33 cellular contexts compared by ENCODE assay signal in genomic region chr12:3282271-3282670, GRCh38.
"Had no signal": no experiment of that assay in that cellular context is flagged by ENCODE, and none has a peak within 500 bp of the region (broad histone marks: within the 10 kb centered on the region; RNA-seq: fewer than 3 reads in every experiment).

No MANE protein-coding gene starts in this region.

- H3K4me1 Mint-ChIP-seq: activated CD4-positive, alpha-beta memory T cell treated with anti-CD3 and anti-CD28 coated beads, Interleukin-2, amount 10 ng/mL, durations not matched to agents 7 days and 5 days; activated CD8-positive, alpha-beta memory T cell treated with anti-CD3 and anti-CD28 coated beads, Interleukin-2, amount 10 ng/mL, durations not matched to agents 7 days and 5 days; activated naive CD4-positive, alpha-beta T cell treated with anti-CD3 and anti-CD28 coated beads, Interleukin-2, amount 50 U/mL, for 24 hours had no signal

- H3K9me3 ChIP-seq: ascending aorta, breast epithelium had no signal

- DNase-seq: activated CD4-positive, alpha-beta memory T cell treated with anti-CD3 and anti-CD28 coated beads, Interleukin-2, amount 10 ng/mL, durations not matched to agents 7 days and 5 days; activated CD4-positive, alpha-beta T cell treated with anti-CD3 and anti-CD28 coated beads for 1 hour; activated CD4-positive, alpha-beta T cell treated with anti-CD3 and anti-CD28 coated beads for 48 hours; activated CD4-positive, CD25-positive, alpha-beta regulatory T cell; activated CD8-positive, alpha-beta memory T cell treated with anti-CD3 and anti-CD28 coated beads for 24 hours; activated CD8-positive, alpha-beta memory T cell treated with anti-CD3 and anti-CD28 coated beads, Interleukin-2, amount 10 ng/mL, durations not matched to agents 7 days and 5 days; activated CD8-positive, alpha-beta memory T cell treated with anti-CD3 and anti-CD28 coated beads, Interleukin-2, amount 50 U/mL, for 48 hours; activated effector memory CD4-positive, alpha-beta T cell treated with anti-CD3 and anti-CD28 coated beads, Interleukin-2, amount 50 U/mL, for 16 hours; activated naive CD4-positive, alpha-beta T cell; activated naive CD8-positive, alpha-beta T cell treated with anti-CD3 and anti-CD28 coated beads, Interleukin-2, amount 10 ng/mL, durations not matched to agents 7 days and 5 days; activated T-cell treated with anti-CD3 and anti-CD28 coated beads, Interleukin-2, amount 50 U/mL, for 48 hours; amygdala; caudate nucleus; NCI-H1092 treated with DMSO at 0.1 percent for 48 hours; NCI-H146; NCI-H187 treated with DMSO at 0.1 percent for 48 hours; NCI-H2081; NCI-H345; NCI-H510A; NCI-H526; NCI-H748 treated with DMSO at 0.1 percent for 48 hours; NK-92 treated with Interleukin-12 subunit alpha and Interleukin-12 subunit beta, amount 100 ng/mL, for 24 hours; PC-9; SIG-M5; T-cell; T-helper 17 cell; T1000; WERI-Rb-1 had no signal

- H3K4me3 Mint-ChIP-seq: activated CD4-positive, alpha-beta memory T cell treated with anti-CD3 and anti-CD28 coated beads, Interleukin-2, amount 10 ng/mL, durations not matched to agents 7 days and 5 days; activated CD8-positive, alpha-beta memory T cell treated with anti-CD3 and anti-CD28 coated beads, Interleukin-2, amount 10 ng/mL, durations not matched to agents 7 days and 5 days; activated naive CD4-positive, alpha-beta T cell treated with anti-CD3 and anti-CD28 coated beads, Interleukin-2, amount 50 U/mL, for 24 hours; activated naive CD8-positive, alpha-beta T cell treated with anti-CD3 and anti-CD28 coated beads, Interleukin-2, amount 10 ng/mL, durations not matched to agents 7 days and 5 days; T-cell; T-helper 17 cell had no signal

- H3K36me3 Mint-ChIP-seq: activated CD8-positive, alpha-beta memory T cell treated with anti-CD3 and anti-CD28 coated beads, Interleukin-2, amount 10 ng/mL, durations not matched to agents 7 days and 5 days; activated naive CD4-positive, alpha-beta T cell treated with anti-CD3 and anti-CD28 coated beads, Interleukin-2, amount 50 U/mL, for 24 hours; activated naive CD8-positive, alpha-beta T cell treated with anti-CD3 and anti-CD28 coated beads, Interleukin-2, amount 10 ng/mL, durations not matched to agents 7 days and 5 days; T-cell had no signal

- H3K36me3 ChIP-seq: breast epithelium had no signal

- H3K9me3 Mint-ChIP-seq: activated CD4-positive, alpha-beta memory T cell treated with anti-CD3 and anti-CD28 coated beads, Interleukin-2, amount 10 ng/mL, durations not matched to agents 7 days and 5 days; activated naive CD4-positive, alpha-beta T cell treated with anti-CD3 and anti-CD28 coated beads, Interleukin-2, amount 50 U/mL, for 24 hours; activated naive CD8-positive, alpha-beta T cell treated with anti-CD3 and anti-CD28 coated beads, Interleukin-2, amount 10 ng/mL, durations not matched to agents 7 days and 5 days; T-cell had no signal

- H3K4me1 ChIP-seq: ascending aorta, breast epithelium had no signal

- H3K27me3 ChIP-seq: ascending aorta, breast epithelium had no signal

- ATAC-seq: activated CD8-positive, alpha-beta memory T cell treated with anti-CD3 and anti-CD28 coated beads, Interleukin-2, amount 10 ng/mL, durations not matched to agents 7 days and 5 days; K562; T-helper 17 cell had no signal

- H3K4me3 ChIP-seq: ascending aorta, breast epithelium, K562, PC-9 had no signal

- H3K27me3 Mint-ChIP-seq: activated naive CD4-positive, alpha-beta T cell treated with anti-CD3 and anti-CD28 coated beads, Interleukin-2, amount 50 U/mL, for 24 hours had no signal

- H3K27ac Mint-ChIP-seq: activated CD4-positive, alpha-beta memory T cell treated with anti-CD3 and anti-CD28 coated beads, Interleukin-2, amount 10 ng/mL, durations not matched to agents 7 days and 5 days; activated CD8-positive, alpha-beta memory T cell treated with anti-CD3 and anti-CD28 coated beads, Interleukin-2, amount 10 ng/mL, durations not matched to agents 7 days and 5 days; activated naive CD4-positive, alpha-beta T cell treated with anti-CD3 and anti-CD28 coated beads, Interleukin-2, amount 50 U/mL, for 24 hours; activated naive CD8-positive, alpha-beta T cell treated with anti-CD3 and anti-CD28 coated beads, Interleukin-2, amount 10 ng/mL, durations not matched to agents 7 days and 5 days; T-cell; T-helper 17 cell had no signal

- H3K27ac ChIP-seq: ascending aorta, breast epithelium, PC-9, RWPE1, WERI-Rb-1 had no signal
